16 cellular contexts compared by ENCODE assay signal in the genomic region with DNA sequence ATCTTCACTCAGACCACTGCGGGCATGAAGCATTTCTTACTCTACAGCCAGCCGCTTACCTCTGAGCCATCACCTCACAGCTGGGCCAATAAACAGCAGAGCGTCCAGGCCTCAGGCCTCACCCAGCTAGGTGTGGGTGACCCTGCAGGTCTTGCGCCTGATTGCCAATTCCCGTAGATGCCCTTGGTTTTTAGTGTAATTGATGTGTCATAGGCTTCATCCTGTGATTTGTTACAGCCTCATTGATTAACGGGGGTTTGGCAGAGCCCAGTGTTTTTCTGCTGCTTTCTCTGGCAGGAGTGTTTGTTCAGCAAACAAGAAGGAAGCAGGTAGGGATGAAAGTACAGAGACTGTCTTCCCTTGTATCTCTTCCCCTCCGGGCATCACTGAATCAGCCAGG. TPM values are rescaled to one million over a fixed set of nuclear protein-coding genes. Genes with fewer than 3 reads are reported as not detected.
A peak's percentile ranks its signal among the peaks of the same experiment; 100 is the strongest.
DNase-seq lines count a peak whose midpoint lies in the region; ATAC-seq and TF ChIP-seq lines count a peak whose summit lies in the region.
"Had no signal": no experiment of that assay in that cellular context is flagged by ENCODE, and none has a peak within 500 bp of the region (broad histone marks: within the 10 kb centered on the region; RNA-seq: fewer than 3 reads in every experiment).

No MANE protein-coding gene starts in this region.

- no peaks in the 10 kb centered on the region for H3K36me3 ChIP-seq in liver (ENCODE audit: control insufficient read depth in 4 of 4, insufficient read depth in 3 of 4, low read depth in 1 of 4, low read length in 3 of 4)

- no peaks in the 10 kb centered on the region for H3K27me3 ChIP-seq in liver (ENCODE audit: control insufficient read depth in 4 of 4, insufficient read depth in 4 of 4, low read length in 3 of 4)

- H3K4me1 ChIP-seq in liver (ENCODE audit: control insufficient read depth in 4 of 4, insufficient read depth in 4 of 4, low read length in 3 of 4), result peaks cover 0 to 37% (median 29%) of the 10 kb centered on the region in 4 donors

- ATAC-seq in HG03457 (IDR thresholded peaks at IDR 0.05; ENCODE audit: unreplicated experiment) (no peak), HG02840 (IDR thresholded peaks at IDR 0.05; ENCODE audit: low FRiP score, unreplicated experiment) (no peak)
- ATAC-seq: Panc1 had no signal

- DNase-seq in DMS153 (lab: John Stamatoyannopoulos, UW) (peak; percentile 46), NCI-H1417 treated with DMSO at 0.1 percent for 48 hours (lab: John Stamatoyannopoulos, UW) (peak; percentile 30), NCI-H748 treated with DMSO at 0.1 percent for 48 hours (lab: John Stamatoyannopoulos, UW) (peak; percentile 25), AG08395 (ENCODE audit: low spot score) (no peak)
- DNase-seq: AML-193, GF-D8, H7, Kasumi-1, NCI-H1436 treated with DMSO at 0.1 percent for 48 hours, NCI-H446 treated with DMSO at 0.1 percent for 48 hours, NCI-H82, SW 1271 had no signal

- TF ChIP-seq CTCF in liver (IDR thresholded peaks at IDR 0.05; ENCODE audit: low read depth, low read length, missing input control), result no peak

- peak overlapping the region in 1 of 2 donors; percentile 77 for H3K9ac ChIP-seq in liver (ENCODE audit: low read depth in 1 of 2, low read length in 2 of 2)

- H3K27ac ChIP-seq in liver (ENCODE audit: low read depth in 1 of 2, low read length in 2 of 2), result peak overlapping the region; percentile 90 to 92

- peak; percentile 47 to 53 for TF ChIP-seq RAD21 in liver (IDR thresholded peaks at IDR 0.05)

- no peaks in the 10 kb centered on the region for H3K9me3 ChIP-seq in liver (ENCODE audit: control insufficient read depth in 4 of 4, low read length in 3 of 4)

- no peak overlapping the region for H3K4me3 ChIP-seq in liver (ENCODE audit: low read depth in 1 of 3, low read length in 3 of 3)

- 31% methylated on average over 7 of the region's 7 CpGs for WGBS in liver

TF ChIP-seq in liver, 16 proteins besides CTCF, POLR2A, EP300 and RAD21:
- peak; percentile 16 for TF ChIP-seq NR2F2 (IDR thresholded peaks at IDR 0.05)
- TF ChIP-seq TAF1 (conservative IDR thresholded peaks at IDR 0.05), result peak; percentile 62
- TF ChIP-seq SP1 (IDR thresholded peaks at IDR 0.05), result peak; percentile 91
- peak; percentile 65 for TF ChIP-seq HNF4G (IDR thresholded peaks at IDR 0.05)
- TF ChIP-seq HNF4A (conservative IDR thresholded peaks at IDR 0.05), result peak; percentile 85 to 93
- peak; percentile 95 for TF ChIP-seq ZBTB33 (IDR thresholded peaks at IDR 0.05)
- peak; percentile 86 for TF ChIP-seq FOXA2 (IDR thresholded peaks at IDR 0.05)
- peak in 1 of 2 donors; percentile 62 for TF ChIP-seq EGR1 (IDR thresholded peaks at IDR 0.05; ENCODE audit: low read depth in 2 of 2)
- peak; percentile 83 to 93 for TF ChIP-seq JUND (IDR thresholded peaks at IDR 0.05)
- peak; percentile 47 to 76 for TF ChIP-seq GABPA (IDR thresholded peaks at IDR 0.05 in 1 of 2, conservative IDR thresholded peaks at IDR 0.05 in 1 of 2)
- TF ChIP-seq, protein P1, sequence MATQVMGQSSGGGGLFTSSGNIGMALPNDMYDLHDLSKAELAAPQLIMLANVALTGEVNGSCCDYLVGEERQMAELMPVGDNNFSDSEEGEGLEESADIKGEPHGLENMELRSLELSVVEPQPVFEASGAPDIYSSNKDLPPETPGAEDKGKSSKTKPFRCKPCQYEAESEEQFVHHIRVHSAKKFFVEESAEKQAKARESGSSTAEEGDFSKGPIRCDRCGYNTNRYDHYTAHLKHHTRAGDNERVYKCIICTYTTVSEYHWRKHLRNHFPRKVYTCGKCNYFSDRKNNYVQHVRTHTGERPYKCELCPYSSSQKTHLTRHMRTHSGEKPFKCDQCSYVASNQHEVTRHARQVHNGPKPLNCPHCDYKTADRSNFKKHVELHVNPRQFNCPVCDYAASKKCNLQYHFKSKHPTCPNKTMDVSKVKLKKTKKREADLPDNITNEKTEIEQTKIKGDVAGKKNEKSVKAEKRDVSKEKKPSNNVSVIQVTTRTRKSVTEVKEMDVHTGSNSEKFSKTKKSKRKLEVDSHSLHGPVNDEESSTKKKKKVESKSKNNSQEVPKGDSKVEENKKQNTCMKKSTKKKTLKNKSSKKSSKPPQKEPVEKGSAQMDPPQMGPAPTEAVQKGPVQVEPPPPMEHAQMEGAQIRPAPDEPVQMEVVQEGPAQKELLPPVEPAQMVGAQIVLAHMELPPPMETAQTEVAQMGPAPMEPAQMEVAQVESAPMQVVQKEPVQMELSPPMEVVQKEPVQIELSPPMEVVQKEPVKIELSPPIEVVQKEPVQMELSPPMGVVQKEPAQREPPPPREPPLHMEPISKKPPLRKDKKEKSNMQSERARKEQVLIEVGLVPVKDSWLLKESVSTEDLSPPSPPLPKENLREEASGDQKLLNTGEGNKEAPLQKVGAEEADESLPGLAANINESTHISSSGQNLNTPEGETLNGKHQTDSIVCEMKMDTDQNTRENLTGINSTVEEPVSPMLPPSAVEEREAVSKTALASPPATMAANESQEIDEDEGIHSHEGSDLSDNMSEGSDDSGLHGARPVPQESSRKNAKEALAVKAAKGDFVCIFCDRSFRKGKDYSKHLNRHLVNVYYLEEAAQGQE (IDR thresholded peaks at IDR 0.05), result peak; percentile 85
- TF ChIP-seq FOXA1 (IDR thresholded peaks at IDR 0.05), result peak; percentile 85
- TF ChIP-seq, protein P2, sequence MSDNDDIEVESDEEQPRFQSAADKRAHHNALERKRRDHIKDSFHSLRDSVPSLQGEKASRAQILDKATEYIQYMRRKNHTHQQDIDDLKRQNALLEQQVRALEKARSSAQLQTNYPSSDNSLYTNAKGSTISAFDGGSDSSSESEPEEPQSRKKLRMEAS (IDR thresholded peaks at IDR 0.05), result peak; percentile 78
- TF ChIP-seq, protein P3, sequence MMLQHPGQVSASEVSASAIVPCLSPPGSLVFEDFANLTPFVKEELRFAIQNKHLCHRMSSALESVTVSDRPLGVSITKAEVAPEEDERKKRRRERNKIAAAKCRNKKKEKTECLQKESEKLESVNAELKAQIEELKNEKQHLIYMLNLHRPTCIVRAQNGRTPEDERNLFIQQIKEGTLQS (IDR thresholded peaks at IDR 0.05), result peak; percentile 78
- peak; percentile 81 to 96 for TF ChIP-seq RXRA (IDR thresholded peaks at IDR 0.05)
- peak; percentile 87 for TF ChIP-seq YY1 (IDR thresholded peaks at IDR 0.05)

RNA-seq across cellular contexts. Expression of gene BNIP2, which starts 49.6 kb away (rescaled TPM):
- 10 to 100 TPM; 32.4 to 73.6 TPM for total RNA-seq in liver
- polyA plus RNA-seq in liver, result 10 to 100 TPM; 17.4 to 26.7 TPM
